2 cellular contexts compared by ENCODE assay signal in the genomic region with DNA sequence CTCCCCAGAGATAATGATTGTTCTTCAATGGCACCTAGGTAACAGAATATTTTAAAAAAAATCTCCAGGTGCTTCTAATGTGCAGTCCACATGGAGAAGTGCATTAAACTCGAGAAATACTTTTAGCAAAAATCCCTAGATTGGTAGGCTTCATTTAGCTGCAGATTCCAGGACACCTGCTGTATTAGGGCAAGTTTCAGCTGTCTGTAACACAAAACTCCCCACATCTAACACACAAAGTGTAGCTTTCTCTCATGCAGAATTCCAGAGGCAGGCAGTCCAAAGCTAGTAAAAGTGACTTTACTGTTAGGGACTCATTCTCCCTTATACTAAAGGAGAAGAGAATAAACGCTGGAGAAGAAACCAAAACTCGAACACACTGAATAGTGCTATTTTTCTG.
TF ChIP-seq lines count a peak whose summit lies in the region.

No MANE protein-coding gene starts in this region.

TF ChIP-seq in SK-N-SH treated with all-trans-retinoic acid at 6 μM for 48 hours, 23 proteins besides CTCF, POLR2A, EP300 and RAD21 (continued from another document):
- TF ChIP-seq ZNF8 (CRISPR knock-in tag; IDR thresholded peaks at IDR 0.05) (no peak), ZNF70 (CRISPR knock-in tag; IDR thresholded peaks at IDR 0.05) (no peak)

TF ChIP-seq in SK-N-SH, 30 proteins besides CTCF, POLR2A, EP300 and RAD21 (continued from another document):
- TF ChIP-seq SMC3 (IDR thresholded peaks at IDR 0.05; ENCODE audit: low read depth, low read length) (no peak), FOXJ3 (CRISPR knock-in tag; IDR thresholded peaks at IDR 0.05) (no peak), TAF1 (IDR thresholded peaks at IDR 0.05; ENCODE audit: borderline replicate concordance, low read depth, low read length) (no peak), JUND (IDR thresholded peaks at IDR 0.05) (no peak), RCOR1 (IDR thresholded peaks at IDR 0.05; ENCODE audit: low read length) (no peak), NFIC (IDR thresholded peaks at IDR 0.05; ENCODE audit: borderline replicate concordance) (no peak), RXRA (IDR thresholded peaks at IDR 0.05; ENCODE audit: borderline replicate concordance, low read depth) (no peak), NRF1 (IDR thresholded peaks at IDR 0.05; ENCODE audit: low read depth, low read length) (no peak), MXI1 (IDR thresholded peaks at IDR 0.05; ENCODE audit: low read depth, low read length) (no peak), TEAD4 (IDR thresholded peaks at IDR 0.05; ENCODE audit: borderline replicate concordance, insufficient read depth) (no peak), FOXM1 (IDR thresholded peaks at IDR 0.05; ENCODE audit: low read depth) (no peak), ELF1 (IDR thresholded peaks at IDR 0.05) (no peak), FOSL2 (IDR thresholded peaks at IDR 0.05; ENCODE audit: borderline replicate concordance, low read depth) (no peak), MEF2A (IDR thresholded peaks at IDR 0.05; ENCODE audit: borderline replicate concordance, low read depth) (no peak), RFX5 (IDR thresholded peaks at IDR 0.05; ENCODE audit: low read length) (no peak), GABPA (IDR thresholded peaks at IDR 0.05; ENCODE audit: low read depth) (no peak)
- TF ChIP-seq, protein P1, sequence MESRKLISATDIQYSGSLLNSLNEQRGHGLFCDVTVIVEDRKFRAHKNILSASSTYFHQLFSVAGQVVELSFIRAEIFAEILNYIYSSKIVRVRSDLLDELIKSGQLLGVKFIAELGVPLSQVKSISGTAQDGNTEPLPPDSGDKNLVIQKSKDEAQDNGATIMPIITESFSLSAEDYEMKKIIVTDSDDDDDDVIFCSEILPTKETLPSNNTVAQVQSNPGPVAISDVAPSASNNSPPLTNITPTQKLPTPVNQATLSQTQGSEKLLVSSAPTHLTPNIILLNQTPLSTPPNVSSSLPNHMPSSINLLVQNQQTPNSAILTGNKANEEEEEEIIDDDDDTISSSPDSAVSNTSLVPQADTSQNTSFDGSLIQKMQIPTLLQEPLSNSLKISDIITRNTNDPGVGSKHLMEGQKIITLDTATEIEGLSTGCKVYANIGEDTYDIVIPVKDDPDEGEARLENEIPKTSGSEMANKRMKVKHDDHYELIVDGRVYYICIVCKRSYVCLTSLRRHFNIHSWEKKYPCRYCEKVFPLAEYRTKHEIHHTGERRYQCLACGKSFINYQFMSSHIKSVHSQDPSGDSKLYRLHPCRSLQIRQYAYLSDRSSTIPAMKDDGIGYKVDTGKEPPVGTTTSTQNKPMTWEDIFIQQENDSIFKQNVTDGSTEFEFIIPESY (IDR thresholded peaks at IDR 0.05; ENCODE audit: borderline replicate concordance, low read depth), result no peak
- TF ChIP-seq, protein P2, sequence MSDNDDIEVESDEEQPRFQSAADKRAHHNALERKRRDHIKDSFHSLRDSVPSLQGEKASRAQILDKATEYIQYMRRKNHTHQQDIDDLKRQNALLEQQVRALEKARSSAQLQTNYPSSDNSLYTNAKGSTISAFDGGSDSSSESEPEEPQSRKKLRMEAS (IDR thresholded peaks at IDR 0.05; ENCODE audit: low read depth), result no peak
- TF ChIP-seq, protein P3, sequence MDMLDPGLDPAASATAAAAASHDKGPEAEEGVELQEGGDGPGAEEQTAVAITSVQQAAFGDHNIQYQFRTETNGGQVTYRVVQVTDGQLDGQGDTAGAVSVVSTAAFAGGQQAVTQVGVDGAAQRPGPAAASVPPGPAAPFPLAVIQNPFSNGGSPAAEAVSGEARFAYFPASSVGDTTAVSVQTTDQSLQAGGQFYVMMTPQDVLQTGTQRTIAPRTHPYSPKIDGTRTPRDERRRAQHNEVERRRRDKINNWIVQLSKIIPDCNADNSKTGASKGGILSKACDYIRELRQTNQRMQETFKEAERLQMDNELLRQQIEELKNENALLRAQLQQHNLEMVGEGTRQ (IDR thresholded peaks at IDR 0.05; ENCODE audit: borderline replicate concordance, low read depth, low read length), result no peak
